Comparison of ENCODE assay signal across 19 cellular contexts in the genomic region with DNA sequence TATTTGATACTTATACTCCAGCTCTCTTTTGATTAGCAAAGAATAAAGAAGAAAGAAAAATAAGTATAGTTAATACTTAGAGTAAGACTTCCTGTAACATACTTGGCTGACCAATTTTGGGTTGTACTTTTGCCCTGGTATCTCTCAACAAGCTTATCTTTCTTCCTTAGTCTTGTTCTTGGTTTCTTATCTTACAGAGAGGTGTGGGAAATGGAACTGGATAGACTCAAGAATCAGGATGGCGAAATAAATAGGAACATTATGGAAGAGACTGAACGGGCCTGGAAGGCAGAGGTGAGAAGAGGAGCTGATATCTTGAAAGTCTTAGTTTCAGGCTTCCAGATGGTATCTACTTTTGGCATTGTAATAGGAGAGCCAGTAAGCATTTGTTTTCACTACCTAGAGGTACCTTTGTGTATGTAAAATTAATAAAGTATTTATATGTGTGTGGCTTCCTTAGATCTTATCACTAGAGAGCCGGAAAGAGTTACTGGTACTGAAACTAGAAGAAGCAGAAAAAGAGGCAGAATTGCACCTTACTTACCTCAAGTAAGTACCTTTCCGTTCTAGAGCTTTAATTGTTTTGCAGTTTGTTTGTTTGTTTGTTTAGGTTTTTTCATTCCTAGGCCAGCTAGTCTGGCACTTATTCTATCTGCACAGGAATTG. TPM values are rescaled to one million over a fixed set of nuclear protein-coding genes. Genes with fewer than 3 reads are reported as not detected.
DNase-seq lines count a peak whose midpoint lies in the region; ATAC-seq and TF ChIP-seq lines count a peak whose summit lies in the region.
"Had no signal": no experiment of that assay in that cellular context is flagged by ENCODE, and none has a peak within 500 bp of the region (broad histone marks: within the 10 kb centered on the region; RNA-seq: fewer than 3 reads in every experiment).

No MANE protein-coding gene starts in this region.

- intact Hi-C loops in spleen (cut with DNase I; ENCODE audit: low total_unique reads) = no loop called here

- H3K4me3 ChIP-seq in SJSA1 (no peak overlapping the region), spleen (peak overlapping the region in 1 of 8 donors; percentile 8)
- H3K4me3 ChIP-seq: pancreas, thoracic aorta had no signal

- H3K36me3 Mint-ChIP-seq in activated naive CD8-positive, alpha-beta T cell = peaks cover 14% of the 10 kb centered on the region
- H3K36me3 Mint-ChIP-seq in activated naive CD8-positive, alpha-beta T cell treated with anti-CD3 and anti-CD28 coated beads for 36 hours = peaks cover 15% of the 10 kb centered on the region
- H3K36me3 Mint-ChIP-seq in effector memory CD8-positive, alpha-beta T cell (ENCODE audit: insufficient read depth) = peaks cover 35% of the 10 kb centered on the region

- H3K36me3 ChIP-seq in SJSA1 (peaks cover 10% of the 10 kb centered on the region), spleen (peaks cover 0 to 80% (median 45%) of the 10 kb centered on the region in 6 donors)
- H3K36me3 ChIP-seq: pancreas had no signal

- H3K27me3 Mint-ChIP-seq in activated naive CD8-positive, alpha-beta T cell = no peaks in the 10 kb centered on the region
- H3K27me3 Mint-ChIP-seq in activated naive CD8-positive, alpha-beta T cell treated with anti-CD3 and anti-CD28 coated beads for 36 hours = no peaks in the 10 kb centered on the region
- H3K27me3 Mint-ChIP-seq in effector memory CD8-positive, alpha-beta T cell = no peaks in the 10 kb centered on the region

- H3K4me1 Mint-ChIP-seq in activated naive CD8-positive, alpha-beta T cell (ENCODE audit: low read depth) = peaks cover 14% of the 10 kb centered on the region
- H3K4me1 Mint-ChIP-seq in activated naive CD8-positive, alpha-beta T cell treated with anti-CD3 and anti-CD28 coated beads for 36 hours = no peaks in the 10 kb centered on the region
- H3K4me1 Mint-ChIP-seq in effector memory CD8-positive, alpha-beta T cell (ENCODE audit: low read depth in 2 of 2) = peaks cover 22 to 32% of the 10 kb centered on the region in 2 donors

- no peak for DNase-seq in activated naive CD8-positive, alpha-beta T cell treated with anti-CD3 and anti-CD28 coated beads for 36 hours
- DNase-seq in SJSA1 (ENCODE audit: low read depth in 1 of 2, low spot score in 2 of 2) (no peak), spleen (no peak), NCI-H2029 treated with DMSO at 0.1 percent for 48 hours (lab: John Stamatoyannopoulos, UW) (no peak), activated gamma-delta T cell treated with Interleukin-2 at 50 U/mL for 16 hours (no peak)
- no peak for DNase-seq in effector memory CD8-positive, alpha-beta T cell
- DNase-seq: activated CD4-positive, alpha-beta T cell treated with anti-CD3 and anti-CD28 coated beads for 4 hours; effector CD8-positive, alpha-beta T cell; GDM1; left cardiac atrium; NCI-H146; NCI-H446; pancreas; Right ventricle myocardium superior; stimulated activated CD4-positive, alpha-beta T cell treated with anti-CD3 and anti-CD28 coated beads, Interleukin-4, amount 100 ng/mL, for 1 hour; T-helper 9 cell had no signal

- no peaks in the 10 kb centered on the region for H3K9me3 Mint-ChIP-seq in activated naive CD8-positive, alpha-beta T cell (ENCODE audit: low read depth)
- H3K9me3 Mint-ChIP-seq in activated naive CD8-positive, alpha-beta T cell treated with anti-CD3 and anti-CD28 coated beads for 36 hours = no peaks in the 10 kb centered on the region
- no peaks in the 10 kb centered on the region for H3K9me3 Mint-ChIP-seq in effector memory CD8-positive, alpha-beta T cell

- no peaks in the 10 kb centered on the region for H3K9me3 ChIP-seq in SJSA1 (replicated peaks)
- no peaks in the 10 kb centered on the region for H3K9me3 ChIP-seq in spleen
- H3K9me3 ChIP-seq: pancreas, thoracic aorta had no signal

- H3K4me1 ChIP-seq in SJSA1 (replicated peaks) = peaks cover 42% of the 10 kb centered on the region
- peaks cover 0 to 3% (median 0%) of the 10 kb centered on the region in 6 donors for H3K4me1 ChIP-seq in spleen

- WGBS in spleen, 5 donors = 74 to 80% (median 78%) methylated on average over 4 of the region's 4 CpGs

- no peak for TF ChIP-seq CTCF in spleen (IDR thresholded peaks at IDR 0.05 in 8 of 11, conservative IDR thresholded peaks at IDR 0.05 in 3 of 11)

- peak overlapping the region; percentile 63; the same call in 1 of the 2 replicates for H3K27ac ChIP-seq in SJSA1
- peak overlapping the region in 5 of 8 donors; percentile 5 to 66 (median 45) for H3K27ac ChIP-seq in spleen
- H3K27ac ChIP-seq: pancreas, thoracic aorta had no signal

- peak overlapping the region; percentile 72 for H3K27ac Mint-ChIP-seq in activated naive CD8-positive, alpha-beta T cell
- H3K27ac Mint-ChIP-seq in activated naive CD8-positive, alpha-beta T cell treated with anti-CD3 and anti-CD28 coated beads for 36 hours = no peak overlapping the region
- H3K27ac Mint-ChIP-seq in effector memory CD8-positive, alpha-beta T cell = peak overlapping the region; percentile 90 to 92

- H3K27me3 ChIP-seq in SJSA1 (replicated peaks) (no peaks in the 10 kb centered on the region), spleen (replicated peaks in 1 of 7) (no peaks in the 10 kb centered on the region)
- H3K27me3 ChIP-seq: pancreas had no signal

- peak overlapping the region; percentile 51 for H3K4me3 Mint-ChIP-seq in activated naive CD8-positive, alpha-beta T cell
- H3K4me3 Mint-ChIP-seq in activated naive CD8-positive, alpha-beta T cell treated with anti-CD3 and anti-CD28 coated beads for 36 hours = no peak overlapping the region
- peak overlapping the region; percentile 68 to 76 for H3K4me3 Mint-ChIP-seq in effector memory CD8-positive, alpha-beta T cell

- ATAC-seq in effector memory CD8-positive, alpha-beta T cell (replicated peaks) = peak; percentile 69
- ATAC-seq in HG03280 (IDR thresholded peaks at IDR 0.05; ENCODE audit: unreplicated experiment) = no peak
- ATAC-seq: pancreas had no signal

- no peak for TF ChIP-seq POLR2A in spleen (IDR thresholded peaks at IDR 0.05)

RNA-seq across cellular contexts. Expression of a gene that starts 11.3 kb away (rescaled TPM):
- total RNA-seq in activated naive CD8-positive, alpha-beta T cell treated with anti-CD3 and anti-CD28 coated beads for 36 hours = 1 to 10 TPM; 3.1 to 3.8 TPM
- total RNA-seq in SJSA1 (2014; rRNA removed; shearing (Covaris generic)) = 0.92 and 1.8 TPM in 2 replicates
- 10 to 100 TPM in 4 of 7 donors, 1 to 10 TPM in 3; 4.8 to 12.1 (median 10.3) TPM for total RNA-seq in spleen
- polyA plus RNA-seq in spleen = 1 to 10 TPM; 3.9 to 5.8 (median 4.1) TPM

RNA-seq across cellular contexts. Expression of a gene that starts 36.2 kb away (rescaled TPM):
- total RNA-seq in activated naive CD8-positive, alpha-beta T cell treated with anti-CD3 and anti-CD28 coated beads for 36 hours = 1 to 10 TPM in 1 of 2 experiments, under 1 TPM in 1; 0.90 to 1.2 TPM
- total RNA-seq in SJSA1 (2014; rRNA removed; shearing (Covaris generic)) = 11.4 and 22.7 TPM in 2 replicates
- 10 to 100 TPM; 11.8 to 31.7 (median 19.6) TPM for total RNA-seq in spleen
- polyA plus RNA-seq in spleen = 1 to 10 TPM; 2.1 to 4.0 (median 2.6) TPM

RNA-seq across cellular contexts. Expression of a gene that starts 47.4 kb away (rescaled TPM):
- total RNA-seq in activated naive CD8-positive, alpha-beta T cell treated with anti-CD3 and anti-CD28 coated beads for 36 hours = 10 to 100 TPM; 16.6 to 17.3 TPM
- total RNA-seq in SJSA1 (2014; rRNA removed; shearing (Covaris generic)) = 5.0 and 5.5 TPM in 2 replicates
- 10 to 100 TPM; 13.1 to 29.6 (median 20.9) TPM for total RNA-seq in spleen
- 1 to 10 TPM; 5.6 to 9.9 (median 6.7) TPM for polyA plus RNA-seq in spleen

RNA-seq across cellular contexts. Expression of a gene that starts 47.8 kb away (rescaled TPM):
- total RNA-seq in activated naive CD8-positive, alpha-beta T cell treated with anti-CD3 and anti-CD28 coated beads for 36 hours = 10 to 100 TPM; 24.8 to 28.3 TPM
- total RNA-seq in SJSA1 (2014; rRNA removed; shearing (Covaris generic)) = 24.8 and 35.1 TPM in 2 replicates
- 10 to 100 TPM; 21.2 to 48.3 (median 34.8) TPM for total RNA-seq in spleen
- 10 to 100 TPM in 2 of 3 donors, 1 to 10 TPM in 1; 6.6 to 17.9 (median 12.1) TPM for polyA plus RNA-seq in spleen

RNA-seq across cellular contexts. Expression of a gene that starts 48.0 kb away (rescaled TPM):
- 10 to 100 TPM; 85.0 to 85.9 TPM for total RNA-seq in activated naive CD8-positive, alpha-beta T cell treated with anti-CD3 and anti-CD28 coated beads for 36 hours
- total RNA-seq in SJSA1 (2014; rRNA removed; shearing (Covaris generic)) = 27.1 and 34.3 TPM in 2 replicates
- 100 to 1,000 TPM in 5 of 7 donors, 10 to 100 TPM in 2; 92.6 to 152 (median 117) TPM for total RNA-seq in spleen
- polyA plus RNA-seq in spleen = 10 to 100 TPM; 27.3 to 53.4 (median 52.3) TPM
